ENCODE assay signal across 19 cellular contexts in genomic region chr2:130358420-130359350, GRCh38. TPM values are rescaled to one million over a fixed set of nuclear protein-coding genes. Genes with fewer than 3 reads are reported as not detected.
DNase-seq lines count a peak whose midpoint lies in the region; ATAC-seq, FAIRE-seq and TF ChIP-seq lines count a peak whose summit lies in the region.
"Had no signal": no experiment of that assay in that cellular context is flagged by ENCODE, and none has a peak within 500 bp of the region (broad histone marks: within the 10 kb centered on the region; RNA-seq: fewer than 3 reads in every experiment).

No MANE protein-coding gene starts in this region.

- H3K27ac ChIP-seq in IMR-90 (ENCODE audit: insufficient read depth, low read length) (no peak overlapping the region), kidney (ENCODE audit: low read depth in 2 of 2, low read length in 2 of 2) (no peak overlapping the region), neuronal stem cell (replicated peaks; ENCODE audit: low read length) (no peak overlapping the region)
- H3K27ac ChIP-seq in naive thymus-derived CD4-positive, alpha-beta T cell (ENCODE audit: low read depth, low read length): no peak overlapping the region
- H3K27ac ChIP-seq: BLaER1, HL-60 had no signal

- H2AK5ac ChIP-seq in IMR-90 (ENCODE audit: low read depth, low read length) (no peak overlapping the region), neuronal stem cell (ENCODE audit: low read depth, low read length) (no peak overlapping the region)

- H3K79me1 ChIP-seq in IMR-90 (ENCODE audit: low read depth in 1 of 2, low read length in 2 of 2): peaks cover 8 to 19% of the 10 kb centered on the region in 2 experiments; a peak in 3 of 4 replicates
- H3K79me1 ChIP-seq in neuronal stem cell (ENCODE audit: low read depth, low read length): peaks cover 6% of the 10 kb centered on the region

- H3K4me2 ChIP-seq in IMR-90 (ENCODE audit: low read depth, low read length): no peak overlapping the region
- H3K4me2 ChIP-seq in neuronal stem cell (ENCODE audit: insufficient read depth, low read length, poor library complexity, severe bottlenecking): no peak overlapping the region
- H3K4me2 ChIP-seq: BLaER1, GM23338 had no signal

- no peak for TF ChIP-seq POLR2A in IMR-90 (IDR thresholded peaks at IDR 0.05; ENCODE audit: low read depth, low read length)

- no peaks in the 10 kb centered on the region for H3K36me3 ChIP-seq in IMR-90 (ENCODE audit: control insufficient read depth, insufficient read depth, low read length)
- no peaks in the 10 kb centered on the region for H3K36me3 ChIP-seq in kidney (ENCODE audit: control insufficient read depth in 1 of 2, insufficient read depth in 2 of 2, low read length in 2 of 2)
- no peaks in the 10 kb centered on the region for H3K36me3 ChIP-seq in neuronal stem cell (replicated peaks in 1 of 2; ENCODE audit: control insufficient read depth in 2 of 2, insufficient read depth in 2 of 2, low read length in 2 of 2)
- H3K36me3 ChIP-seq in naive thymus-derived CD4-positive, alpha-beta T cell (ENCODE audit: control insufficient read depth in 2 of 3, insufficient read depth in 3 of 3, low read length in 3 of 3): no peaks in the 10 kb centered on the region

- H3K4me1 Mint-ChIP-seq in activated CD4-positive, alpha-beta memory T cell treated with anti-CD3 and anti-CD28 coated beads, Interleukin-2, amount 10 ng/mL, durations not matched to agents 7 days and 5 days: peaks cover 14% of the 10 kb centered on the region
- H3K4me1 Mint-ChIP-seq in activated CD4-positive, alpha-beta memory T cell treated with anti-CD3 and anti-CD28 coated beads for 36 hours (ENCODE audit: low read depth): peaks cover 12% of the 10 kb centered on the region
- H3K4me1 Mint-ChIP-seq in naive thymus-derived CD4-positive, alpha-beta T cell: peaks cover 8 to 14% (median 11%) of the 10 kb centered on the region in 7 donors

- no peak overlapping the region for H2BK12ac ChIP-seq in neuronal stem cell (ENCODE audit: low read length)

- H3K4ac ChIP-seq in IMR-90 (ENCODE audit: low read depth, low read length) (no peak overlapping the region), neuronal stem cell (ENCODE audit: low read length) (no peak overlapping the region)

- no peak overlapping the region for H4K5ac ChIP-seq in IMR-90 (ENCODE audit: low read depth, low read length)

- dilution Hi-C loops in IMR-90 (cut with HindIII; ENCODE audit: low sequenced_read_pairs, unreplicated experiment): no loop called here

- no peak for TF ChIP-seq RAD21 in IMR-90 (IDR thresholded peaks at IDR 0.05; ENCODE audit: low read length)

- H2AK9ac ChIP-seq in IMR-90 (replicated peaks; ENCODE audit: low read depth, low read length, poor library complexity): peak overlapping the region; percentile 3

- WGBS in IMR-90 (ENCODE audit: extremely low coverage in 2 of 2, insufficient read length in 1 of 2), 2 experiments: 93% methylated on average over 11 of the region's 33 CpGs; no CpG with 5 or more reads in 1 of the 2 experiments
- WGBS in neuronal stem cell (ENCODE audit: extremely low coverage in 2 of 2, insufficient read length in 2 of 2, insufficient replicate concordance in 1 of 2), 2 donors: no CpG with 5 or more reads among the region's 33 CpGs

- H3K4me1 ChIP-seq in IMR-90 (ENCODE audit: control insufficient read depth, insufficient read depth, low read length) (no peaks in the 10 kb centered on the region; the same call in 1 of the 2 replicates), kidney (ENCODE audit: control insufficient read depth in 1 of 2, insufficient read depth in 1 of 2, low read depth in 1 of 2, low read length in 2 of 2) (peaks cover 4 to 7% of the 10 kb centered on the region in 2 donors), neuronal stem cell (ENCODE audit: control insufficient read depth in 2 of 2, insufficient read depth in 1 of 2, low read depth in 1 of 2, low read length in 2 of 2) (peaks cover 6 to 7% of the 10 kb centered on the region in 2 donors)
- H3K4me1 ChIP-seq in naive thymus-derived CD4-positive, alpha-beta T cell (ENCODE audit: control insufficient read depth in 2 of 2, insufficient read depth in 2 of 2, low read length in 2 of 2): peaks cover 0 to 9% of the 10 kb centered on the region in 2 donors

- ATAC-seq in IMR-90 (ENCODE audit: low read depth) (no peak), HG02588 (IDR thresholded peaks at IDR 0.05; ENCODE audit: unreplicated experiment) (no peak)
- ATAC-seq in naive thymus-derived CD4-positive, alpha-beta T cell: no peak
- ATAC-seq: GM23338 had no signal

- H2AFZ ChIP-seq in IMR-90 (replicated peaks; ENCODE audit: low read length, poor library complexity) (no peak overlapping the region), neuronal stem cell (ENCODE audit: low read length) (no peak overlapping the region)
- H2AFZ ChIP-seq: GM23338 had no signal

- H3K23ac ChIP-seq in IMR-90 (ENCODE audit: low read depth, low read length): no peak overlapping the region
- peak overlapping the region; percentile 17 for H3K23ac ChIP-seq in neuronal stem cell (ENCODE audit: low read depth, low read length, poor library complexity)

- no peaks in the 10 kb centered on the region for H3K9me3 Mint-ChIP-seq in activated CD4-positive, alpha-beta memory T cell treated with anti-CD3 and anti-CD28 coated beads, Interleukin-2, amount 10 ng/mL, durations not matched to agents 7 days and 5 days
- no peaks in the 10 kb centered on the region for H3K9me3 Mint-ChIP-seq in activated CD4-positive, alpha-beta memory T cell treated with anti-CD3 and anti-CD28 coated beads for 36 hours
- H3K9me3 Mint-ChIP-seq in naive thymus-derived CD4-positive, alpha-beta T cell: peaks cover 0 to 2% (median 0%) of the 10 kb centered on the region in 11 donors
- H3K9me3 Mint-ChIP-seq: GM23338 had no signal

- CTCF ChIA-PET in activated CD4-positive, alpha-beta memory T cell treated with anti-CD3 and anti-CD28 coated beads, Interleukin-2, amount 10 ng/mL, durations not matched to agents 7 days and 5 days (lab: Charles Lee): no interaction called here
- CTCF ChIA-PET in activated CD4-positive, alpha-beta memory T cell treated with anti-CD3 and anti-CD28 coated beads for 36 hours (lab: Charles Lee): interaction anchor here (1.0 kb wide), 1 partner anchor 14 kb away, joined by 3 read pairs; no protein-coding TSS in a partner anchor
- CTCF ChIA-PET in IMR-90 (lab: Yijun Ruan, JAX): interaction anchor here (0.6 kb wide), 1 partner anchor 45 kb away, joined by 3 read pairs; no protein-coding TSS in a partner anchor
- CTCF ChIA-PET in naive thymus-derived CD4-positive, alpha-beta T cell (lab: Charles Lee): no interaction called here

- no peak overlapping the region for H3K56ac ChIP-seq in IMR-90 (ENCODE audit: extremely low read depth, insufficient read depth, low read length)

- H4K8ac ChIP-seq in IMR-90 (ENCODE audit: low read depth in 2 of 2, low read length in 2 of 2) (no peak overlapping the region), neuronal stem cell (ENCODE audit: low read depth, low read length) (no peak overlapping the region)

- H2BK5ac ChIP-seq in IMR-90 (ENCODE audit: low read depth, low read length, poor library complexity, severe bottlenecking) (no peak overlapping the region), neuronal stem cell (ENCODE audit: low read length) (no peak overlapping the region)

- H4K91ac ChIP-seq in IMR-90 (ENCODE audit: insufficient read depth, low read depth, low read length): no peak overlapping the region
- H4K91ac ChIP-seq in neuronal stem cell (ENCODE audit: low read depth, low read length, poor library complexity): no peak overlapping the region

- H3K4me3 Mint-ChIP-seq in activated CD4-positive, alpha-beta memory T cell treated with anti-CD3 and anti-CD28 coated beads, Interleukin-2, amount 10 ng/mL, durations not matched to agents 7 days and 5 days: no peak overlapping the region
- H3K4me3 Mint-ChIP-seq in activated CD4-positive, alpha-beta memory T cell treated with anti-CD3 and anti-CD28 coated beads for 36 hours: no peak overlapping the region
- peak overlapping the region in 2 of 10 donors; percentile 38 to 44 for H3K4me3 Mint-ChIP-seq in naive thymus-derived CD4-positive, alpha-beta T cell
- H3K4me3 Mint-ChIP-seq: CD14-positive monocyte, GM23338 had no signal

- H3K9me3 ChIP-seq in IMR-90 (ENCODE audit: control insufficient read depth, insufficient read depth, low read length) (no peaks in the 10 kb centered on the region), kidney (ENCODE audit: control insufficient read depth in 1 of 2, low read length in 2 of 2) (no peaks in the 10 kb centered on the region), neuronal stem cell (replicated peaks in 1 of 2; ENCODE audit: control insufficient read depth in 2 of 2, insufficient read depth in 1 of 2, low read depth in 1 of 2, low read length in 2 of 2) (no peaks in the 10 kb centered on the region)
- H3K9me3 ChIP-seq in naive thymus-derived CD4-positive, alpha-beta T cell (ENCODE audit: control insufficient read depth in 2 of 3, low read length in 3 of 3): no peaks in the 10 kb centered on the region
- H3K9me3 ChIP-seq: BLaER1 had no signal

- H4K20me1 ChIP-seq in IMR-90 (ENCODE audit: insufficient read depth, low read length): no peaks in the 10 kb centered on the region
- H4K20me1 ChIP-seq: BLaER1 had no signal

- no peak for TF ChIP-seq CTCF in IMR-90 (conservative IDR thresholded peaks at IDR 0.05; ENCODE audit: low read depth, low read length)
- no peak for TF ChIP-seq CTCF in kidney (IDR thresholded peaks at IDR 0.05; ENCODE audit: borderline replicate concordance, extremely low read depth, insufficient read depth)

- no peaks in the 10 kb centered on the region for H3K27me3 ChIP-seq in IMR-90 (ENCODE audit: control insufficient read depth, insufficient read depth, low read length)
- H3K27me3 ChIP-seq in neuronal stem cell (ENCODE audit: control insufficient read depth in 3 of 3, insufficient read depth in 3 of 3, low read depth in 1 of 3, low read length in 3 of 3): peaks cover 0 to 6% (median 0%) of the 10 kb centered on the region in 3 experiments
- H3K27me3 ChIP-seq in naive thymus-derived CD4-positive, alpha-beta T cell (ENCODE audit: control insufficient read depth in 2 of 2, insufficient read depth in 2 of 2, low read length in 2 of 2): no peaks in the 10 kb centered on the region
- H3K27me3 ChIP-seq: BLaER1 had no signal

- no peak for FAIRE-seq in kidney (lab: Jason Lieb, UNC)
- FAIRE-seq: H54 had no signal

- intact Hi-C loops in activated CD4-positive, alpha-beta memory T cell treated with anti-CD3 and anti-CD28 coated beads for 36 hours (cut with micrococcal nuclease): no loop called here
- intact Hi-C loops in IMR-90 (cut with micrococcal nuclease) (no loop called here), kidney (cut with DNase I) (no loop called here)
- intact Hi-C loops in naive thymus-derived CD4-positive, alpha-beta T cell (cut with micrococcal nuclease): loop anchor here in 1 of 2 donors (5.0 kb wide), 1 partner anchor 34 kb away; no protein-coding TSS in a partner anchor

- H2BK20ac ChIP-seq in IMR-90 (ENCODE audit: low read depth, low read length): no peak overlapping the region

- H3K27ac Mint-ChIP-seq in activated CD4-positive, alpha-beta memory T cell treated with anti-CD3 and anti-CD28 coated beads, Interleukin-2, amount 10 ng/mL, durations not matched to agents 7 days and 5 days: no peak overlapping the region
- no peak overlapping the region for H3K27ac Mint-ChIP-seq in activated CD4-positive, alpha-beta memory T cell treated with anti-CD3 and anti-CD28 coated beads for 36 hours
- no peak overlapping the region for H3K27ac Mint-ChIP-seq in naive thymus-derived CD4-positive, alpha-beta T cell
- H3K27ac Mint-ChIP-seq: CD4-positive, alpha-beta memory T cell; GM23338 had no signal

- no TSS peak for BruUV-seq in IMR-90 (replicated peaks; lab: Mats Ljungman, UMichigan)

- peak; percentile 9 for DNase-seq in activated CD4-positive, alpha-beta memory T cell treated with anti-CD3 and anti-CD28 coated beads, Interleukin-2, amount 10 ng/mL, durations not matched to agents 7 days and 5 days
- no peak for DNase-seq in activated CD4-positive, alpha-beta memory T cell treated with anti-CD3 and anti-CD28 coated beads for 36 hours
- DNase-seq in IMR-90: no peak
- peak; percentile 41 for DNase-seq in kidney
- DNase-seq in neuronal stem cell (ENCODE audit: low spot score): no peak
- DNase-seq in Kasumi-1 (lab: John Stamatoyannopoulos, UW): no peak
- no peak for DNase-seq in naive thymus-derived CD4-positive, alpha-beta T cell
- DNase-seq: 8988T; Calu3; CD4-positive, alpha-beta memory T cell; DMS79 treated with DMSO at 0.1 percent for 48 hours; GF-D8; HCEC 1CT had no signal

- H3K9ac ChIP-seq in IMR-90 (ENCODE audit: low read depth, low read length) (no peak overlapping the region), kidney (ENCODE audit: low read length in 2 of 2) (no peak overlapping the region), neuronal stem cell (ENCODE audit: low read depth, low read length, poor library complexity) (no peak overlapping the region)
- H3K9ac ChIP-seq: BLaER1 had no signal

- peaks cover 1% of the 10 kb centered on the region for H3K27me3 Mint-ChIP-seq in activated CD4-positive, alpha-beta memory T cell treated with anti-CD3 and anti-CD28 coated beads, Interleukin-2, amount 10 ng/mL, durations not matched to agents 7 days and 5 days
- H3K27me3 Mint-ChIP-seq in activated CD4-positive, alpha-beta memory T cell treated with anti-CD3 and anti-CD28 coated beads for 36 hours: no peaks in the 10 kb centered on the region
- H3K27me3 Mint-ChIP-seq in naive thymus-derived CD4-positive, alpha-beta T cell: peaks cover 0 to 14% (median 0%) of the 10 kb centered on the region in 5 donors
- H3K27me3 Mint-ChIP-seq: CD4-positive, alpha-beta memory T cell had no signal

- no peak overlapping the region for H3K14ac ChIP-seq in IMR-90 (replicated peaks; ENCODE audit: low read depth, low read length)
- H3K14ac ChIP-seq in neuronal stem cell (ENCODE audit: low read length): no peak overlapping the region

- no peak overlapping the region for H3K18ac ChIP-seq in IMR-90 (ENCODE audit: low read depth, low read length)
- H3K18ac ChIP-seq in neuronal stem cell (ENCODE audit: low read length): no peak overlapping the region

- H3K4me3 ChIP-seq in IMR-90 (ENCODE audit: insufficient read depth, low read depth, low read length) (no peak overlapping the region), kidney (ENCODE audit: low read length in 2 of 2) (no peak overlapping the region), neuronal stem cell (ENCODE audit: low read length in 2 of 2) (no peak overlapping the region)
- no peak overlapping the region for H3K4me3 ChIP-seq in naive thymus-derived CD4-positive, alpha-beta T cell (ENCODE audit: low read length)
- H3K4me3 ChIP-seq: BLaER1, GM23338 had no signal

- H3K9me1 ChIP-seq in IMR-90 (ENCODE audit: insufficient read depth, low read length): 0 out of 2 replicates have a peak, but pooled peaks cover 9% of the 10 kb centered on the region

- H2BK15ac ChIP-seq in IMR-90 (ENCODE audit: low read depth, low read length) (no peak overlapping the region), neuronal stem cell (ENCODE audit: low read length) (peak overlapping the region; percentile 22)

- in situ Hi-C loops in IMR-90 (cut with MboI; ENCODE audit: low sequenced_read_pairs): loop anchor here (25.0 kb wide), 1 partner anchor 754 kb away; the partner anchor contains the start of gene PLEKHB2

- H3K36me3 Mint-ChIP-seq in activated CD4-positive, alpha-beta memory T cell treated with anti-CD3 and anti-CD28 coated beads, Interleukin-2, amount 10 ng/mL, durations not matched to agents 7 days and 5 days (ENCODE audit: low read depth): no peaks in the 10 kb centered on the region
- H3K36me3 Mint-ChIP-seq in activated CD4-positive, alpha-beta memory T cell treated with anti-CD3 and anti-CD28 coated beads for 36 hours: no peaks in the 10 kb centered on the region
- no peaks in the 10 kb centered on the region for H3K36me3 Mint-ChIP-seq in naive thymus-derived CD4-positive, alpha-beta T cell

- POLR2A ChIA-PET in activated CD4-positive, alpha-beta memory T cell treated with anti-CD3 and anti-CD28 coated beads, Interleukin-2, amount 10 ng/mL, durations not matched to agents 7 days and 5 days (lab: Charles Lee): interaction anchor here (1.3 kb wide), 1 partner anchor 16 kb away, joined by 3 read pairs; the partner anchor contains the start of gene IMP4
- POLR2A ChIA-PET in activated CD4-positive, alpha-beta memory T cell treated with anti-CD3 and anti-CD28 coated beads for 36 hours (lab: Charles Lee): no interaction called here
- POLR2A ChIA-PET in IMR-90 (lab: Charles Lee; ENCODE audit: unreplicated experiment): no interaction called here
- POLR2A ChIA-PET in naive thymus-derived CD4-positive, alpha-beta T cell (lab: Charles Lee): no interaction called here

- H2BK120ac ChIP-seq in IMR-90 (ENCODE audit: low read depth, low read length) (no peak overlapping the region), neuronal stem cell (ENCODE audit: low read depth, low read length) (no peak overlapping the region)

RNA-seq across cellular contexts. Expression of gene PTPN18, which starts 2.8 kb away (rescaled TPM):
- 10 to 100 TPM; 98.0 to 98.6 TPM for total RNA-seq in activated CD4-positive, alpha-beta memory T cell treated with anti-CD3 and anti-CD28 coated beads, Interleukin-2, amount 10 ng/mL, durations not matched to agents 7 days and 5 days
- 10 to 100 TPM; 42.1 to 44.9 TPM for total RNA-seq in activated CD4-positive, alpha-beta memory T cell treated with anti-CD3 and anti-CD28 coated beads for 36 hours
- 7.2 and 9.7 TPM in 2 replicates for total RNA-seq in IMR-90 (2012; rRNA removed)
- 13.4 and 15.5 TPM in 2 replicates for polyA plus RNA-seq in IMR-90 (2012; rRNA removed)
- polyA plus RNA-seq in IMR-90 (2012; cell fraction: cytosol; rRNA removed): 8.1 and 12.2 TPM in 2 replicates
- polyA plus RNA-seq in IMR-90 (2012; cell fraction: nucleus; rRNA removed; ENCODE audit: low replicate concordance): 64.3 and 68.2 TPM in 2 replicates
- 89.2 TPM for total RNA-seq in kidney
- polyA plus RNA-seq in kidney (ENCODE audit: insufficient read depth, low read depth, low replicate concordance): 34.8 TPM
- 24.7 TPM for polyA plus RNA-seq in neuronal stem cell (2013, experiment 1 of 2)
- 25.2 TPM for polyA plus RNA-seq in neuronal stem cell (2013, experiment 2 of 2)
- total RNA-seq in naive thymus-derived CD4-positive, alpha-beta T cell: 100 to 1,000 TPM in 1 of 5 experiments, 10 to 100 TPM in 4; 43.3 to 112 (median 44.2) TPM
- 10 to 100 TPM; 39.4 to 53.2 TPM for polyA plus RNA-seq in naive thymus-derived CD4-positive, alpha-beta T cell

RNA-seq across cellular contexts. Expression of gene IMP4, which starts 16.0 kb away (rescaled TPM):
- 10 to 100 TPM; 57.7 to 58.9 TPM for total RNA-seq in activated CD4-positive, alpha-beta memory T cell treated with anti-CD3 and anti-CD28 coated beads, Interleukin-2, amount 10 ng/mL, durations not matched to agents 7 days and 5 days
- 100 to 1,000 TPM; 125 to 128 TPM for total RNA-seq in activated CD4-positive, alpha-beta memory T cell treated with anti-CD3 and anti-CD28 coated beads for 36 hours
- 127 and 154 TPM in 2 replicates for total RNA-seq in IMR-90 (2012; rRNA removed)
- 169 and 187 TPM in 2 replicates for polyA plus RNA-seq in IMR-90 (2012; rRNA removed)
- polyA plus RNA-seq in IMR-90 (2012; cell fraction: cytosol; rRNA removed): 158 and 206 TPM in 2 replicates
- 143 and 362 TPM in 2 replicates for polyA plus RNA-seq in IMR-90 (2012; cell fraction: nucleus; rRNA removed; ENCODE audit: low replicate concordance)
- total RNA-seq in kidney: 60.1 TPM
- polyA plus RNA-seq in kidney (ENCODE audit: insufficient read depth, low read depth, low replicate concordance): 59.7 TPM
- polyA plus RNA-seq in neuronal stem cell (2013, experiment 1 of 2): 49.5 TPM
- polyA plus RNA-seq in neuronal stem cell (2013, experiment 2 of 2): 45.4 TPM
- total RNA-seq in naive thymus-derived CD4-positive, alpha-beta T cell: 10 to 100 TPM; 69.9 to 88.5 (median 79.3) TPM
- polyA plus RNA-seq in naive thymus-derived CD4-positive, alpha-beta T cell: 10 to 100 TPM; 76.3 to 82.7 TPM

Comparison
In these comparisons a context has a peak if more than half of its experiments do, and no peak if none do; other contexts are left out.
1. DNase-seq: peak in activated CD4-positive, alpha-beta memory T cell treated with anti-CD3 and anti-CD28 coated beads, Interleukin-2, amount 10 ng/mL, durations not matched to agents 7 days and 5 days (single experiment) and kidney (single experiment); none in activated CD4-positive, alpha-beta memory T cell treated with anti-CD3 and anti-CD28 coated beads for 36 hours (single experiment), IMR-90 (single experiment), neuronal stem cell (single experiment), Kasumi-1 (0 of 2) and naive thymus-derived CD4-positive, alpha-beta T cell (0 of 9).
2. CTCF ChIA-PET loops: an anchor here in activated CD4-positive, alpha-beta memory T cell treated with anti-CD3 and anti-CD28 coated beads for 36 hours (1.0 kb wide) and IMR-90 (0.6 kb wide); none called in activated CD4-positive, alpha-beta memory T cell treated with anti-CD3 and anti-CD28 coated beads, Interleukin-2, amount 10 ng/mL, durations not matched to agents 7 days and 5 days and naive thymus-derived CD4-positive, alpha-beta T cell.